11 cellular contexts compared by ENCODE assay signal in the genomic region with DNA sequence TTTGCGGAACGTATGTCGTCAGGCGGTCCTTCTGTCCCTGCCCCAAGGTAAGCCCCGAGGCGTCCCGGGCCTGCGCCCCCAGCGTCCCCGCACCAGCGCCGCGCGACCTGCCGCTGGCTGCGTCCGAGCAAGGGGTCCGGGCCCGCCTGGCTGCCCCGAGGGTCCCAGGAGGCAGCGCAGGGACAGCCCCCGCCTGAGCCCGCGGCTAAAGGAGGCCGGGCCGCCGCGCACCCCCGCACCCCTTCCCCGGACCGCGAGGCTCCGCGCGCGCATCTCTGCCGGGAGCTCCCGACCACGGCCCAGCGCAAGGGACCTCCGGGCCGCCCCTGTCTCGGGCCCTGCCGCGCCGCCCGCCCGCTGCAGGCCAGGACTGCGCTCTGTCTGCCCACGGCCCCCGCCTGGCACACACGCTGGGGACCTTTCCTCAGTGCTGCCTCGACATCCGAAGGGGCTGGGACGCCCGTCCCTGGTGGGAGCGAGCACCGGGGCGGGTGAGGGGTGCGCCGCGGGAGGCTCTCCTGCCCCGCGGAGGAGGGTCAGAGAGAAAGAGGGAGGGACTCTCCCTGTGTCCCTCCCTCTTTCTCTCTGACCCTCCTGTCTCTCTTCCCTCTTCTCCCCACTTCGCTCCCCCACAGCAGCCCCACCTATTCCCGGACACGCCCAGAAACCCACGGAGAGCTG. TPM values are rescaled to one million over a fixed set of nuclear protein-coding genes. Genes with fewer than 3 reads are reported as not detected.
DNase-seq lines count a peak whose midpoint lies in the region; ATAC-seq, FAIRE-seq and TF ChIP-seq lines count a peak whose summit lies in the region.
"Had no signal": no experiment of that assay in that cellular context is flagged by ENCODE, and none has a peak within 500 bp of the region (broad histone marks: within the 10 kb centered on the region; RNA-seq: fewer than 3 reads in every experiment).

No MANE protein-coding gene starts in this region.

- H3K27me3 Mint-ChIP-seq in activated CD8-positive, alpha-beta T cell treated with anti-CD3 and anti-CD28 coated beads for 36 hours = peaks cover 7% of the 10 kb centered on the region

- no peak overlapping the region for H3K4me3 Mint-ChIP-seq in activated CD8-positive, alpha-beta T cell treated with anti-CD3 and anti-CD28 coated beads for 36 hours

- peak; percentile 37 for ATAC-seq in activated CD8-positive, alpha-beta T cell treated with anti-CD3 and anti-CD28 coated beads for 36 hours
- peak in 6 of 8 donors; percentile 26 to 48 (median 42) for ATAC-seq in heart right ventricle
- peak in 3 of 4 donors; percentile 20 to 22 (median 21) for ATAC-seq in psoas muscle
- ATAC-seq in GM19397 (IDR thresholded peaks at IDR 0.05; ENCODE audit: unreplicated experiment) = no peak
- ATAC-seq in GM21619 (IDR thresholded peaks at IDR 0.05; ENCODE audit: unreplicated experiment) = no peak

- intact Hi-C loops in activated CD8-positive, alpha-beta T cell treated with anti-CD3 and anti-CD28 coated beads for 36 hours (cut with micrococcal nuclease) = no loop called here
- intact Hi-C loops in heart right ventricle (cut with DNase I) = no loop called here
- intact Hi-C loops in psoas muscle (cut with DNase I) = no loop called here

- H3K27me3 ChIP-seq in heart right ventricle = peaks cover 0 to 23% (median 12%) of the 10 kb centered on the region in 7 donors
- peaks cover 0 to 10% (median 7%) of the 10 kb centered on the region in 3 donors for H3K27me3 ChIP-seq in psoas muscle (ENCODE audit: insufficient read depth in 3 of 3, low read length in 2 of 3)
- H3K27me3 ChIP-seq: SJCRH30 had no signal

- H3K4me3 ChIP-seq in heart right ventricle (peak overlapping the region in 9 of 10 donors; percentile 18 to 57 (median 47)), psoas muscle (peak overlapping the region; percentile 52)
- H3K4me3 ChIP-seq: SJCRH30 had no signal

- H3K27ac Mint-ChIP-seq in activated CD8-positive, alpha-beta T cell treated with anti-CD3 and anti-CD28 coated beads for 36 hours = no peak overlapping the region

- no peaks in the 10 kb centered on the region for H3K9me3 Mint-ChIP-seq in activated CD8-positive, alpha-beta T cell treated with anti-CD3 and anti-CD28 coated beads for 36 hours

- WGBS in heart right ventricle, 2 donors = 3 to 5% methylated on average over 64 to 68 of the region's 68 CpGs
- 2 to 4% (median 3%) methylated on average over 33 to 68 of the region's 68 CpGs for WGBS in psoas muscle, 3 donors

- CTCF ChIA-PET in activated CD8-positive, alpha-beta T cell treated with anti-CD3 and anti-CD28 coated beads for 36 hours (lab: Charles Lee) = no interaction called here

- no peak for TF ChIP-seq CTCF in activated CD8-positive, alpha-beta T cell treated with anti-CD3 and anti-CD28 coated beads for 36 hours (IDR thresholded peaks at IDR 0.05)
- TF ChIP-seq CTCF in heart right ventricle (IDR thresholded peaks at IDR 0.05) (no peak), psoas muscle (IDR thresholded peaks at IDR 0.05) (no peak)

- H3K27ac ChIP-seq in heart right ventricle = no peak overlapping the region
- no peak overlapping the region for H3K27ac ChIP-seq in psoas muscle
- H3K27ac ChIP-seq: SJCRH30 had no signal

- H3K36me3 ChIP-seq in heart right ventricle = peaks cover 0 to 22% (median 10%) of the 10 kb centered on the region in 9 donors
- H3K36me3 ChIP-seq in psoas muscle (ENCODE audit: insufficient read depth in 1 of 2, low read depth in 1 of 2) = peaks cover 0 to 4% of the 10 kb centered on the region in 2 donors

- DNase-seq in ELR (ENCODE audit: low read depth) (peak; percentile 40), heart right ventricle (no peak), psoas muscle (no peak), NCI-H146 (lab: John Stamatoyannopoulos, UW) (no peak), frontal cortex (ENCODE audit: low spot score in 2 of 2) (no peak)
- no peak for DNase-seq in activated CD8-positive, alpha-beta T cell treated with anti-CD3 and anti-CD28 coated beads for 36 hours
- DNase-seq: effector CD8-positive, alpha-beta T cell; SJCRH30 had no signal

- POLR2A ChIA-PET in activated CD8-positive, alpha-beta T cell treated with anti-CD3 and anti-CD28 coated beads for 36 hours (lab: Charles Lee) = no interaction called here

- H3K9me3 ChIP-seq in heart right ventricle (no peaks in the 10 kb centered on the region), psoas muscle (no peaks in the 10 kb centered on the region)
- H3K9me3 ChIP-seq: SJCRH30 had no signal

- H3K4me1 Mint-ChIP-seq in activated CD8-positive, alpha-beta T cell treated with anti-CD3 and anti-CD28 coated beads for 36 hours (ENCODE audit: low read depth) = peaks cover 3% of the 10 kb centered on the region

- H3K4me1 ChIP-seq in heart right ventricle (peaks cover 0 to 10% (median 0%) of the 10 kb centered on the region in 9 donors), psoas muscle (no peaks in the 10 kb centered on the region)
- H3K4me1 ChIP-seq: SJCRH30 had no signal

- peaks cover 10% of the 10 kb centered on the region for H3K36me3 Mint-ChIP-seq in activated CD8-positive, alpha-beta T cell treated with anti-CD3 and anti-CD28 coated beads for 36 hours (ENCODE audit: low read depth)

- FAIRE-seq in frontal cortex (lab: Jason Lieb, UNC) = no peak

RNA-seq across cellular contexts. Expression of gene SHH, which starts 25.0 kb away (rescaled TPM):
- not detected for total RNA-seq in activated CD8-positive, alpha-beta T cell treated with anti-CD3 and anti-CD28 coated beads for 36 hours
- total RNA-seq in heart right ventricle = not detected
- not detected for polyA plus RNA-seq in heart right ventricle
- not detected for total RNA-seq in psoas muscle
- polyA plus RNA-seq in psoas muscle = under 1 TPM in 2 of 3 donors, not detected in 1; 0.01 TPM
- total RNA-seq in frontal cortex = 1.6 TPM
- total RNA-seq: HT1080, SJCRH30 had no signal

Comparison
In these comparisons a context has a peak if more than half of its experiments do, and no peak if none do; other contexts are left out.
1. ATAC-seq: peak in activated CD8-positive, alpha-beta T cell treated with anti-CD3 and anti-CD28 coated beads for 36 hours (single experiment), heart right ventricle (6 of 8) and psoas muscle (3 of 4); none in GM19397 (single experiment) and GM21619 (single experiment).